10 cellular contexts compared by ENCODE assay signal in the genomic region with DNA sequence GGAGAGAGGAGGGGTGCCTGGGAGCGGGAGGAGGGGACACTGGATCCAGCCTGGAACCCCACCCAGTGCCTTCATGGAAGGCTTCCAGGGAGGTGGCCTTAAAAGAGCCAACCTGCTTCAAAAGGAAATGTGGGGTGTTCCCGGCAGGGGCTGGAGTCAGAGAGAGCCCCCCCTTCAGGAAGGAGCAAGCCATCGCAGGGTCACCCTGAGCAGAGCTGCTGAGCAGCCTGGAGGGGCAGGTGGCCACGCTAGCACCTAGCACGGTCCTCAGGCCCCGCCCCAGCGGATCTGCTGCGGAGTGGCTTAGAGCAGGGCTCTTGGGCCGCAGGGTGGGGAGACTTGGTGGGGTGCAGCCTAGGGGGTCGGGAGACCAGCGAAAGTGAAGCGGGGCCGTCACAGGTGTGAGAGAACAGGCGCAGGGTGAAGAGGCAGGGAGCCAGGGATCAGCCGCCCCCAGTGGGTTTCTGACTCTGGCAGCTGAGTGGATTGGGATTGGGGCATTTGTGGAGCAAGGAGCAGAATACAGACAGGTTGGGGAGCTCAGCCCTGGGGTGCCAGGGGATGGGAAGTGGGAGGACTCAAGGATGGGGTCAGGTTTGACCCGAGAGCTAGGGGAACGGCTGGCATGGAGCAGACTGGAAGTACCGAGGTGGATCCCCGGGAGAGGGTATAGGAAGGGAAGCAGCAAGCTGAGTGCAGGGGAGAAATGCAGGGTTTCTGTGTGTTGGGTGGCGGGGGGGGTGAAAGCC. TPM values are rescaled to one million over a fixed set of nuclear protein-coding genes. Genes with fewer than 3 reads are reported as not detected.
DNase-seq lines count a peak whose midpoint lies in the region; ATAC-seq, FAIRE-seq and TF ChIP-seq lines count a peak whose summit lies in the region.
"Had no signal": no experiment of that assay in that cellular context is flagged by ENCODE, and none has a peak within 500 bp of the region (broad histone marks: within the 10 kb centered on the region; RNA-seq: fewer than 3 reads in every experiment).

No MANE protein-coding gene starts in this region.

- DNase-seq in CD4-positive, alpha-beta T cell, result no peak
- DNase-seq in HFFc6 (no peak), GM12878 (ENCODE audit: low read depth, low spot score) (no peak), lower lobe of right lung (peak; percentile 55)

- intact Hi-C loops in CD4-positive, alpha-beta T cell (cut with DNase I, micrococcal nuclease), result loop anchor here in 1 of 2 experiments (10.0 kb wide), 1 partner anchor 926 kb away; no protein-coding TSS in a partner anchor
- intact Hi-C loops in GM12878 (cut with micrococcal nuclease; ENCODE audit: unreplicated experiment), result no loop called here
- intact Hi-C loops in lower lobe of right lung (cut with DNase I), result no loop called here

- no TSS peak for BruUV-seq in GM12878 (replicated peaks; lab: Mats Ljungman, UMichigan)

- no peaks in the 10 kb centered on the region for H3K36me3 Mint-ChIP-seq in CD4-positive, alpha-beta T cell (ENCODE audit: low read depth)
- no peaks in the 10 kb centered on the region for H3K36me3 Mint-ChIP-seq in HFFc6 (ENCODE audit: low read depth)

- POLR2A ChIA-PET in CD4-positive, alpha-beta T cell (lab: Charles Lee), result no interaction called here
- POLR2A ChIA-PET in GM12878 (lab: Charles Lee), result no interaction called here

- H3K36me3 ChIP-seq in GM12878 (ENCODE audit: control insufficient read depth in 2 of 2, insufficient read depth in 2 of 2, low read length in 1 of 2) (no peaks in the 10 kb centered on the region), lower lobe of right lung (no peaks in the 10 kb centered on the region)

- no peaks in the 10 kb centered on the region for H3K9me3 ChIP-seq in CD4-positive, alpha-beta T cell (ENCODE audit: control insufficient read depth, low read length)
- H3K9me3 ChIP-seq in GM12878 (replicated peaks; ENCODE audit: control insufficient read depth, insufficient read depth, low read length) (no peaks in the 10 kb centered on the region), lower lobe of right lung (no peaks in the 10 kb centered on the region)

- 61% methylated on average over 20 of the region's 20 CpGs for WGBS in GM12878 (ENCODE audit: insufficient coverage, insufficient replicate concordance, low lambda C conversion rate, missing lambda C conversion rate)

- RAD21 ChIA-PET in GM12878 (lab: Charles Lee; ENCODE audit: unreplicated experiment), result no interaction called here

- no peaks in the 10 kb centered on the region for H3K79me2 ChIP-seq in GM12878 (ENCODE audit: control insufficient read depth, insufficient read depth, low read length)

- no peaks in the 10 kb centered on the region for H3K27me3 ChIP-seq in CD4-positive, alpha-beta T cell (ENCODE audit: control insufficient read depth, insufficient read depth, low read length)
- H3K27me3 ChIP-seq in GM12878 (replicated peaks in 1 of 2; ENCODE audit: control insufficient read depth in 2 of 2, insufficient read depth in 2 of 2, low read length in 1 of 2) (peaks cover 0 to 1% of the 10 kb centered on the region in 2 experiments; a peak in 2 of 4 replicates), lower lobe of right lung (ENCODE audit: low read depth) (no peaks in the 10 kb centered on the region)

- H3K27me3 Mint-ChIP-seq in CD4-positive, alpha-beta T cell, result no peaks in the 10 kb centered on the region
- peaks cover 38% of the 10 kb centered on the region for H3K27me3 Mint-ChIP-seq in HFFc6 (ENCODE audit: insufficient read depth)
- H3K27me3 Mint-ChIP-seq: central memory CD8-positive, alpha-beta T cell had no signal

- no peak for FAIRE-seq in GM12878 (lab: Jason Lieb, UNC)

- SMC1A ChIA-PET in GM12878 (lab: Charles Lee; ENCODE audit: uncharacterized antibody, unreplicated experiment), result no interaction called here

- no peak overlapping the region for H3K27ac ChIP-seq in CD4-positive, alpha-beta T cell (ENCODE audit: low read depth, low read length)
- no peak overlapping the region for H3K27ac ChIP-seq in GM12878 (ENCODE audit: control insufficient read depth, insufficient read depth)
- H3K27ac ChIP-seq in lower lobe of right lung, result no peak overlapping the region

- CTCF ChIA-PET in CD4-positive, alpha-beta T cell (lab: Charles Lee), result no interaction called here
- CTCF ChIA-PET in GM12878 (lab: Yijun Ruan, JAX), result interaction anchor here (1.1 to 1.4 kb wide), 2 partner anchors 14 to 16 kb away, joined by 3 read pairs; no protein-coding TSS in a partner anchor

- no peak for TF ChIP-seq POLR2A in GM12878 (IDR thresholded peaks at IDR 0.05; ENCODE audit: low read depth, low read length)

- H3K4me3 Mint-ChIP-seq in CD4-positive, alpha-beta T cell, result no peak overlapping the region
- no peak overlapping the region for H3K4me3 Mint-ChIP-seq in HFFc6
- H3K4me3 Mint-ChIP-seq: central memory CD8-positive, alpha-beta T cell had no signal

- H3K4me3 ChIP-seq in GM12878 (no peak overlapping the region), lower lobe of right lung (no peak overlapping the region)

- H3K4me1 ChIP-seq in GM12878 (ENCODE audit: control insufficient read depth, insufficient read depth, low read length) (no peaks in the 10 kb centered on the region), lower lobe of right lung (peaks cover 25% of the 10 kb centered on the region)

- no peak overlapping the region for H3K27ac Mint-ChIP-seq in CD4-positive, alpha-beta T cell
- no peak overlapping the region for H3K27ac Mint-ChIP-seq in HFFc6

- no peaks in the 10 kb centered on the region for H3K4me1 Mint-ChIP-seq in CD4-positive, alpha-beta T cell (ENCODE audit: low read depth)
- H3K4me1 Mint-ChIP-seq in HFFc6 (ENCODE audit: low read depth), result no peaks in the 10 kb centered on the region
- H3K4me1 Mint-ChIP-seq: central memory CD8-positive, alpha-beta T cell had no signal

- H4K20me1 ChIP-seq in GM12878 (ENCODE audit: control insufficient read depth, insufficient read depth), result no peaks in the 10 kb centered on the region; the same call in 1 of the 2 replicates

- no peak overlapping the region for H2AFZ ChIP-seq in GM12878 (ENCODE audit: control insufficient read depth, low read depth, low read length)

- H3K9ac ChIP-seq in GM12878 (ENCODE audit: control insufficient read depth, insufficient read depth, low read length), result no peak overlapping the region

- ATAC-seq in CD4-positive, alpha-beta T cell (ENCODE audit: poor library complexity), result peak; percentile 55
- ATAC-seq in GM12878 (peak; percentile 71), lower lobe of right lung (peak; percentile 4 to 14), GM18873 (IDR thresholded peaks at IDR 0.05; ENCODE audit: low FRiP score, unreplicated experiment) (no peak), GM19395 (IDR thresholded peaks at IDR 0.05; ENCODE audit: unreplicated experiment) (no peak), GM21576 (IDR thresholded peaks at IDR 0.05; ENCODE audit: unreplicated experiment) (no peak), HG03520 (IDR thresholded peaks at IDR 0.05; ENCODE audit: unreplicated experiment) (no peak)

- TF ChIP-seq EP300 in GM12878 (IDR thresholded peaks at IDR 0.05; ENCODE audit: borderline replicate concordance in 1 of 2, control insufficient read depth in 1 of 2, low read depth in 2 of 2, low read length in 2 of 2), result no peak

- in situ Hi-C loops in GM12878 (cut with MboI), result no loop called here

- H3K4me2 ChIP-seq in GM12878 (ENCODE audit: control insufficient read depth, insufficient read depth), result no peak overlapping the region

- TF ChIP-seq RAD21 in GM12878 (IDR thresholded peaks at IDR 0.05; ENCODE audit: insufficient read depth, low read depth, low read length), result no peak

- H3K9me3 Mint-ChIP-seq in CD4-positive, alpha-beta T cell, result no peaks in the 10 kb centered on the region
- H3K9me3 Mint-ChIP-seq in HFFc6, result no peaks in the 10 kb centered on the region
- H3K9me3 Mint-ChIP-seq: central memory CD8-positive, alpha-beta T cell had no signal

- TF ChIP-seq CTCF in CD4-positive, alpha-beta T cell (IDR thresholded peaks at IDR 0.05), result no peak
- TF ChIP-seq CTCF in HFFc6 (IDR thresholded peaks at IDR 0.05) (peak; percentile 46; the same call in 1 of the 2 replicates), GM12878 (IDR thresholded peaks at IDR 0.05 in 2 of 3, conservative IDR thresholded peaks at IDR 0.05 in 1 of 3; ENCODE audit: control insufficient read depth in 2 of 3, extremely low read depth in 1 of 3, insufficient read depth in 1 of 3, low read depth in 3 of 3, low read length in 3 of 3) (peak; percentile 12 to 33 (median 32); a peak in 4 of 6 replicates), lower lobe of right lung (IDR thresholded peaks at IDR 0.05) (no peak)

RNA-seq across cellular contexts. Expression of a gene that starts 1.5 kb away (rescaled TPM):
- not detected for total RNA-seq in CD4-positive, alpha-beta T cell
- not detected for total RNA-seq in HFFc6 (2021; fragmentation: NEBNext Ultra II Directional; extraction: Animal tissue kit (Norgen Biotek cat#: 25700))
- not detected in 2 replicates for total RNA-seq in GM12878 (2013; cell fraction: nucleolus; rRNA removed)
- not detected in 2 replicates for total RNA-seq in GM12878 (2014; rRNA removed)
- total RNA-seq in GM12878 (2014; rRNA removed; fragmentation: Illumina TruSeq; extraction: Trizol), result not detected in 2 replicates
- not detected in 2 replicates for total RNA-seq in GM12878 (2021)
- polyA plus RNA-seq in GM12878 (2011; ENCODE audit: low read depth), result not detected
- polyA plus RNA-seq in GM12878 (2011; rRNA removed), result not detected in 2 replicates
- polyA plus RNA-seq in GM12878 (2011; cell fraction: cytosol; rRNA removed), result not detected in 2 replicates
- polyA plus RNA-seq in GM12878 (2011; cell fraction: nucleus; rRNA removed), result not detected in 2 replicates
- polyA plus RNA-seq in GM12878 (2012), result not detected in 2 replicates
- not detected in 2 replicates for polyA plus RNA-seq in GM12878 (2014; fragmentation: Illumina TruSeq; extraction: Trizol)
- not detected for polyA plus RNA-seq in GM12878 (2014; fragmentation: Nextera tagmentation; extraction: Ambion mirVana)
- not detected in 2 replicates for polyA plus RNA-seq in GM12878 (2014; rRNA removed)
- not detected for polyA plus RNA-seq in GM12878 (2016; fragmentation: Nextera tagmentation; extraction: Ambion mirVana)
- polyA minus RNA-seq in GM12878 (2011; rRNA and poly(A)+ RNA removed), result not detected in 2 replicates
- not detected in 2 replicates for polyA minus RNA-seq in GM12878 (2011; cell fraction: cytosol; rRNA and poly(A)+ RNA removed)
- polyA minus RNA-seq in GM12878 (2011; cell fraction: nucleus; rRNA and poly(A)+ RNA removed), result not detected in 2 replicates
- 83.4 TPM for total RNA-seq in lower lobe of right lung
- polyA plus RNA-seq: neural cell had no signal

RNA-seq across cellular contexts. Expression of a gene that starts 9.3 kb away (rescaled TPM):
- 10 to 100 TPM; 53.6 to 55.9 TPM for total RNA-seq in CD4-positive, alpha-beta T cell
- 10 to 100 TPM; 45.7 to 63.2 (median 50.5) TPM for total RNA-seq in HFFc6 (2021; fragmentation: NEBNext Ultra II Directional; extraction: Animal tissue kit (Norgen Biotek cat#: 25700))
- total RNA-seq in GM12878 (2013; cell fraction: nucleolus; rRNA removed), result 10.9 and 11.9 TPM in 2 replicates
- total RNA-seq in GM12878 (2014; rRNA removed) (184 and 194 TPM in 2 replicates), GM12878 (2014; rRNA removed; fragmentation: Illumina TruSeq; extraction: Trizol) (24.1 and 32.2 TPM in 2 replicates), GM12878 (2021) (96.5 and 102 TPM in 2 replicates), lower lobe of right lung (47.9 TPM)
- polyA plus RNA-seq in GM12878 (2011; ENCODE audit: low read depth), result 23.4 TPM
- polyA plus RNA-seq in GM12878 (2011; rRNA removed) (13.2 and 36.5 TPM in 2 replicates), GM12878 (2014; fragmentation: Illumina TruSeq; extraction: Trizol) (2.9 and 11.3 TPM in 2 replicates), GM12878 (2014; fragmentation: Nextera tagmentation; extraction: Ambion mirVana) (10 to 100 TPM in 1 of 2 experiments, 1 to 10 TPM in 1; 3.8 to 13.5 TPM), GM12878 (2014; rRNA removed) (155 and 163 TPM in 2 replicates), GM12878 (2016; fragmentation: Nextera tagmentation; extraction: Ambion mirVana) (100 to 1,000 TPM in 1 of 2 experiments, 10 to 100 TPM in 1; 95.9 to 115 TPM)
- polyA plus RNA-seq in GM12878 (2011; cell fraction: cytosol; rRNA removed), result 104 and 158 TPM in 2 replicates
- 60.6 and 65.1 TPM in 2 replicates for polyA plus RNA-seq in GM12878 (2011; cell fraction: nucleus; rRNA removed)
- polyA plus RNA-seq in GM12878 (2012), result 89.0 and 104 TPM in 2 replicates
- 5.5 and 32.3 TPM in 2 replicates for polyA minus RNA-seq in GM12878 (2011; rRNA and poly(A)+ RNA removed)
- polyA minus RNA-seq in GM12878 (2011; cell fraction: cytosol; rRNA and poly(A)+ RNA removed), result 34.6 and 49.3 TPM in 2 replicates
- polyA minus RNA-seq in GM12878 (2011; cell fraction: nucleus; rRNA and poly(A)+ RNA removed), result 11.5 and 15.9 TPM in 2 replicates

RNA-seq across cellular contexts. Expression of a gene that starts 23.2 kb away (rescaled TPM):
- 10 to 100 TPM; 43.7 to 43.8 TPM for total RNA-seq in CD4-positive, alpha-beta T cell
- total RNA-seq in HFFc6 (2021; fragmentation: NEBNext Ultra II Directional; extraction: Animal tissue kit (Norgen Biotek cat#: 25700)), result 10 to 100 TPM; 68.5 to 82.8 (median 70.6) TPM
- 116 TPM in 2 replicates for total RNA-seq in GM12878 (2013; cell fraction: nucleolus; rRNA removed)
- total RNA-seq in GM12878 (2014; rRNA removed) (127 and 141 TPM in 2 replicates), GM12878 (2014; rRNA removed; fragmentation: Illumina TruSeq; extraction: Trizol) (45.8 and 57.9 TPM in 2 replicates), GM12878 (2021) (99.5 and 106 TPM in 2 replicates), lower lobe of right lung (30.6 TPM)
- polyA plus RNA-seq in GM12878 (2011; ENCODE audit: low read depth), result 19.0 TPM
- polyA plus RNA-seq in GM12878 (2011; rRNA removed) (54.8 and 98.8 TPM in 2 replicates), GM12878 (2014; fragmentation: Illumina TruSeq; extraction: Trizol) (34.3 and 59.9 TPM in 2 replicates), GM12878 (2014; fragmentation: Nextera tagmentation; extraction: Ambion mirVana) (1 to 10 TPM; 2.1 to 7.0 TPM), GM12878 (2014; rRNA removed) (107 and 125 TPM in 2 replicates), GM12878 (2016; fragmentation: Nextera tagmentation; extraction: Ambion mirVana) (100 to 1,000 TPM; 114 to 131 TPM)
- polyA plus RNA-seq in GM12878 (2011; cell fraction: cytosol; rRNA removed), result 104 and 167 TPM in 2 replicates
- polyA plus RNA-seq in GM12878 (2011; cell fraction: nucleus; rRNA removed), result 214 and 242 TPM in 2 replicates
- polyA plus RNA-seq in GM12878 (2012), result 37.4 and 47.3 TPM in 2 replicates
- polyA minus RNA-seq in GM12878 (2011; rRNA and poly(A)+ RNA removed), result 67.9 and 113 TPM in 2 replicates
- 32.5 and 41.4 TPM in 2 replicates for polyA minus RNA-seq in GM12878 (2011; cell fraction: cytosol; rRNA and poly(A)+ RNA removed)
- polyA minus RNA-seq in GM12878 (2011; cell fraction: nucleus; rRNA and poly(A)+ RNA removed), result 42.6 and 74.1 TPM in 2 replicates

RNA-seq across cellular contexts. Expression of a gene that starts 40.6 kb away (rescaled TPM):
- total RNA-seq in CD4-positive, alpha-beta T cell, result 100 to 1,000 TPM; 106 to 107 TPM
- total RNA-seq in HFFc6 (2021; fragmentation: NEBNext Ultra II Directional; extraction: Animal tissue kit (Norgen Biotek cat#: 25700)), result 100 to 1,000 TPM; 119 to 168 (median 148) TPM
- 64.3 and 68.7 TPM in 2 replicates for total RNA-seq in GM12878 (2013; cell fraction: nucleolus; rRNA removed)
- total RNA-seq in GM12878 (2014; rRNA removed) (24.1 and 27.6 TPM in 2 replicates), GM12878 (2014; rRNA removed; fragmentation: Illumina TruSeq; extraction: Trizol) (13.9 and 16.3 TPM in 2 replicates), GM12878 (2021) (90.3 and 91.6 TPM in 2 replicates), lower lobe of right lung (98.5 TPM)
- polyA plus RNA-seq in GM12878 (2011; ENCODE audit: low read depth), result 33.9 TPM
- polyA plus RNA-seq in GM12878 (2011; rRNA removed) (15.8 and 30.3 TPM in 2 replicates), GM12878 (2014; fragmentation: Illumina TruSeq; extraction: Trizol) (43.0 and 58.7 TPM in 2 replicates), GM12878 (2014; fragmentation: Nextera tagmentation; extraction: Ambion mirVana) (1 to 10 TPM; 1.8 to 5.0 TPM), GM12878 (2014; rRNA removed) (40.6 and 49.2 TPM in 2 replicates), GM12878 (2016; fragmentation: Nextera tagmentation; extraction: Ambion mirVana) (10 to 100 TPM; 57.9 to 62.3 TPM)
- 33.4 and 34.8 TPM in 2 replicates for polyA plus RNA-seq in GM12878 (2011; cell fraction: cytosol; rRNA removed)
- 88.1 and 100 TPM in 2 replicates for polyA plus RNA-seq in GM12878 (2011; cell fraction: nucleus; rRNA removed)
- polyA plus RNA-seq in GM12878 (2012), result 59.8 and 65.6 TPM in 2 replicates
- polyA minus RNA-seq in GM12878 (2011; rRNA and poly(A)+ RNA removed), result 17.7 and 33.5 TPM in 2 replicates
- 18.4 and 22.6 TPM in 2 replicates for polyA minus RNA-seq in GM12878 (2011; cell fraction: cytosol; rRNA and poly(A)+ RNA removed)
- polyA minus RNA-seq in GM12878 (2011; cell fraction: nucleus; rRNA and poly(A)+ RNA removed), result 10.5 and 18.7 TPM in 2 replicates

RNA-seq across cellular contexts. Expression of a gene that starts 52.4 kb away (rescaled TPM):
- total RNA-seq in CD4-positive, alpha-beta T cell, result 1 to 10 TPM; 1.8 to 2.5 TPM
- total RNA-seq in HFFc6 (2021; fragmentation: NEBNext Ultra II Directional; extraction: Animal tissue kit (Norgen Biotek cat#: 25700)), result 10 to 100 TPM; 17.4 to 38.2 (median 32.7) TPM
- total RNA-seq in GM12878 (2013; cell fraction: nucleolus; rRNA removed), result 22.4 and 23.7 TPM in 2 replicates
- total RNA-seq in GM12878 (2014; rRNA removed) (0.06 TPM in 1 of 2 replicates, not detected in the other), GM12878 (2014; rRNA removed; fragmentation: Illumina TruSeq; extraction: Trizol) (not detected in 2 replicates), GM12878 (2021) (0.21 and 0.67 TPM in 2 replicates), lower lobe of right lung (8.8 TPM)
- polyA plus RNA-seq in GM12878 (2011; ENCODE audit: low read depth), result not detected
- polyA plus RNA-seq in GM12878 (2011; rRNA removed) (0.06 and 0.19 TPM in 2 replicates), GM12878 (2014; fragmentation: Illumina TruSeq; extraction: Trizol) (0.07 TPM in 1 of 2 replicates, not detected in the other), GM12878 (2014; fragmentation: Nextera tagmentation; extraction: Ambion mirVana) (not detected), GM12878 (2014; rRNA removed) (0.18 and 0.29 TPM in 2 replicates), GM12878 (2016; fragmentation: Nextera tagmentation; extraction: Ambion mirVana) (under 1 TPM; 0.09 to 0.28 TPM)
- polyA plus RNA-seq in GM12878 (2011; cell fraction: cytosol; rRNA removed), result 0.04 and 0.10 TPM in 2 replicates
- 0.80 and 1.3 TPM in 2 replicates for polyA plus RNA-seq in GM12878 (2011; cell fraction: nucleus; rRNA removed)
- polyA plus RNA-seq in GM12878 (2012), result 0.52 and 0.89 TPM in 2 replicates
- polyA minus RNA-seq in GM12878 (2011; rRNA and poly(A)+ RNA removed), result 0.62 and 1.2 TPM in 2 replicates
- polyA minus RNA-seq in GM12878 (2011; cell fraction: cytosol; rRNA and poly(A)+ RNA removed), result not detected in 2 replicates
- 0.48 and 1.6 TPM in 2 replicates for polyA minus RNA-seq in GM12878 (2011; cell fraction: nucleus; rRNA and poly(A)+ RNA removed)

Comparison
In these comparisons a context has a peak if more than half of its experiments do, and no peak if none do; other contexts are left out.
1. ATAC-seq: peak in CD4-positive, alpha-beta T cell (single experiment), GM12878 (single experiment) and lower lobe of right lung (2 of 2); none in GM18873 (single experiment), GM19395 (single experiment), GM21576 (single experiment) and HG03520 (single experiment).
2. CTCF ChIP-seq: peak in HFFc6 (single experiment) and GM12878 (3 of 3); none in CD4-positive, alpha-beta T cell (single experiment) and lower lobe of right lung (single experiment).
3. RNA of a gene that starts 1.5 kb away (total RNA-seq): 83.4 TPM in lower lobe of right lung (single experiment); not detected in CD4-positive, alpha-beta T cell, not detected in HFFc6 and not detected in GM12878; every median in the first group is over 10 times any median in the second.